ENCODE assay signal across 8 cellular contexts in the genomic region with DNA sequence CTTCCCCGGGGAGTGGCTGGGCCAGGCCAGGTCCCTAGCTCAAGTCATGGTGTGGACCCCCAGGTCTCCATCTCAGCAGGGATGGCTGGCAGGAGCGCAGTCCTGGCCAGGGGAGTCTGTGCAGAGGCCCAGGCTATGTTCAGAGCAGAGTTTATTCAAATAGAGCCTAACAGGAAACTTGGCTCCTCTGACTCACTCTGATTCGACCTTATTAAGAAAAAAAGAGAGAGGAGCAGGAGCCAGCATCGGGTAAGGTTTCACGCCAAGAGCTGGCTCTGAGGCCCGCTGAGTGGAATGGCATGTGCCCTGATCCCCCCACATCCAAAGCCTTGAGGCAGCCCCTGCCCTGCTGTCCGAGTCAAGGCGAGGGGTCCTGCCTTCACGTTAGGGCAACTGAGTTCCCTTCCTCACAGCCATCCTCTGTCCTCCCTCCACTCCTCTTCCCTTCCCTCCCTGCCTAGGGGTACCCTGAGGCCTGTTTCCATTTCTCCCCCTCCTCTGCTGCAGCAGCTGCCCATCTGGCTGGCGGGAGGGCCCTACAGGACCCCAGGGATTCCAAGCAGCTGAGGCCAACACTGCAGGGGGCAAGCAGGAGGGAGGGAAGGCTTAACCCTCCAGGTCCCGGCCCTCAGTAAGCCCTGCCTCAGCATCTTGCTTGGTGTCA. TPM values are rescaled to one million over a fixed set of nuclear protein-coding genes. Genes with fewer than 3 reads are reported as not detected.
A peak's percentile ranks its signal among the peaks of the same experiment; 100 is the strongest.
DNase-seq lines count a peak whose midpoint lies in the region; ATAC-seq and TF ChIP-seq lines count a peak whose summit lies in the region.

No MANE protein-coding gene starts in this region.

- H3K9ac ChIP-seq in BLaER1 (peak overlapping the region; percentile 51), Karpas-422 (ENCODE audit: low read length) (no peak overlapping the region)

- H3K4me1 Mint-ChIP-seq in activated T-cell treated with anti-CD3 and anti-CD28 coated beads, Interleukin-2, amount 50 U/mL, for 4 hours (ENCODE audit: low read depth) = peaks cover 48% of the 10 kb centered on the region

- no peak for TF ChIP-seq EP300 in sigmoid colon (IDR thresholded peaks at IDR 0.05)

- TF ChIP-seq POLR2A in sigmoid colon (IDR thresholded peaks at IDR 0.05) = no peak

- H3K36me3 Mint-ChIP-seq in activated T-cell treated with anti-CD3 and anti-CD28 coated beads, Interleukin-2, amount 50 U/mL, for 4 hours (ENCODE audit: insufficient read depth) = peaks cover 5% of the 10 kb centered on the region

- H3K79me2 ChIP-seq in Karpas-422 (ENCODE audit: low read length) = no peaks in the 10 kb centered on the region

- H2AFZ ChIP-seq in Karpas-422 (ENCODE audit: low read length) = no peak overlapping the region

- intact Hi-C loops in sigmoid colon (cut with DNase I) = no loop called here

- no peaks in the 10 kb centered on the region for H3K9me3 Mint-ChIP-seq in activated T-cell treated with anti-CD3 and anti-CD28 coated beads, Interleukin-2, amount 50 U/mL, for 4 hours

- H3K27me3 Mint-ChIP-seq in activated T-cell treated with anti-CD3 and anti-CD28 coated beads, Interleukin-2, amount 50 U/mL, for 4 hours (ENCODE audit: low read depth) = peaks cover 2% of the 10 kb centered on the region

- peak overlapping the region; percentile 92 for H3K4me2 ChIP-seq in BLaER1
- no peak overlapping the region for H3K4me2 ChIP-seq in Karpas-422 (ENCODE audit: low read depth, low read length, poor library complexity, severe bottlenecking)

- no peaks in the 10 kb centered on the region for H3K9me2 ChIP-seq in Karpas-422 (replicated peaks; ENCODE audit: insufficient read depth, low read length)

- H3K4me1 ChIP-seq in BLaER1 (peaks cover 91% of the 10 kb centered on the region), Karpas-422 (ENCODE audit: low read length) (no peaks in the 10 kb centered on the region), foreskin keratinocyte (peaks cover 12% of the 10 kb centered on the region), sigmoid colon (peaks cover 0 to 78% (median 74%) of the 10 kb centered on the region in 4 donors)

- H3K27ac ChIP-seq in BLaER1 (peak overlapping the region; percentile 72), Karpas-422 (ENCODE audit: low read length) (no peak overlapping the region), foreskin keratinocyte (no peak overlapping the region), sigmoid colon (peak overlapping the region; percentile 93 to 97 (median 96))

- H4K20me1 ChIP-seq in BLaER1 (peaks cover 19% of the 10 kb centered on the region; the same call in 1 of the 2 replicates), Karpas-422 (ENCODE audit: insufficient read depth, low read depth, low read length) (0 out of 2 replicates have a peak, but pooled peaks cover 3% of the 10 kb centered on the region)

- H3K9me3 ChIP-seq in BLaER1 = 0 out of 2 replicates have a peak, but pooled peaks cover 4% of the 10 kb centered on the region
- H3K9me3 ChIP-seq in Karpas-422 (ENCODE audit: low read length) = no peaks in the 10 kb centered on the region
- H3K9me3 ChIP-seq in sigmoid colon = no peaks in the 10 kb centered on the region

- H3K36me3 ChIP-seq in BLaER1 = no peaks in the 10 kb centered on the region
- H3K36me3 ChIP-seq in Karpas-422 (ENCODE audit: insufficient read depth, low read length) = no peaks in the 10 kb centered on the region
- no peaks in the 10 kb centered on the region for H3K36me3 ChIP-seq in sigmoid colon

- 48 to 66% methylated on average over 11 of the region's 11 CpGs for WGBS in sigmoid colon, 2 donors

- no peak for TF ChIP-seq CTCF in foreskin keratinocyte (conservative IDR thresholded peaks at IDR 0.05)
- no peak for TF ChIP-seq CTCF in sigmoid colon (IDR thresholded peaks at IDR 0.05)

- H3K27me3 ChIP-seq in BLaER1 (peaks cover 42% of the 10 kb centered on the region), Karpas-422 (ENCODE audit: low read length) (no peaks in the 10 kb centered on the region), foreskin keratinocyte (no peaks in the 10 kb centered on the region), sigmoid colon (no peaks in the 10 kb centered on the region)

- DNase-seq in Karpas-422 = peak; percentile 46
- DNase-seq in activated T-cell treated with anti-CD3 and anti-CD28 coated beads, Interleukin-2, amount 50 U/mL, for 4 hours = no peak
- DNase-seq in foreskin keratinocyte = peak in 1 of 2 donors; percentile 55
- no peak for DNase-seq in sigmoid colon
- DNase-seq in hippocampal formation (lab: John Stamatoyannopoulos, UW) = no peak

- H3K4me3 ChIP-seq in BLaER1 (peak overlapping the region; percentile 5), Karpas-422 (ENCODE audit: low read length) (no peak overlapping the region), sigmoid colon (no peak overlapping the region)

- H3K4me3 Mint-ChIP-seq in activated T-cell treated with anti-CD3 and anti-CD28 coated beads, Interleukin-2, amount 50 U/mL, for 4 hours = no peak overlapping the region

- peak; percentile 51 to 58 for ATAC-seq in activated T-cell treated with anti-CD3 and anti-CD28 coated beads, Interleukin-2, amount 50 U/mL, for 4 hours
- ATAC-seq in foreskin keratinocyte (peak; percentile 59), HG02884 (IDR thresholded peaks at IDR 0.05; ENCODE audit: unreplicated experiment) (no peak), GM19324 (IDR thresholded peaks at IDR 0.05; ENCODE audit: low FRiP score, unreplicated experiment) (no peak)

RNA-seq across cellular contexts. Expression of gene LOXL1, which starts 1.9 kb away (rescaled TPM):
- not detected in 2 replicates for total RNA-seq in Karpas-422 (2014; rRNA removed; shearing (Covaris generic); ENCODE audit: low replicate concordance)
- total RNA-seq in activated T-cell treated with anti-CD3 and anti-CD28 coated beads, Interleukin-2, amount 50 U/mL, for 4 hours = 1 to 10 TPM in 1 of 3 donors, under 1 TPM in 2; 0.65 to 1.2 (median 0.81) TPM
- 8.1 and 13.3 TPM in 2 replicates for total RNA-seq in foreskin keratinocyte
- 9.7 and 14.9 TPM in 2 replicates for polyA plus RNA-seq in foreskin keratinocyte
- 10 to 100 TPM in 3 of 4 donors, 1 to 10 TPM in 1; 7.6 to 27.7 (median 14.6) TPM for total RNA-seq in sigmoid colon
- polyA plus RNA-seq in sigmoid colon = 1 to 10 TPM in 2 of 3 donors, not detected in 1; 3.0 to 7.4 TPM

RNA-seq across cellular contexts. Expression of gene TBC1D21, which starts 51.0 kb away (rescaled TPM):
- not detected in 2 replicates for total RNA-seq in Karpas-422 (2014; rRNA removed; shearing (Covaris generic); ENCODE audit: low replicate concordance)
- not detected for total RNA-seq in activated T-cell treated with anti-CD3 and anti-CD28 coated beads, Interleukin-2, amount 50 U/mL, for 4 hours
- total RNA-seq in foreskin keratinocyte (not detected in 2 replicates), sigmoid colon (not detected)
- polyA plus RNA-seq in foreskin keratinocyte (not detected in 2 replicates), sigmoid colon (not detected)

Comparison
In these comparisons a context has a peak if more than half of its experiments do, and no peak if none do; other contexts are left out.
1. H3K27ac ChIP-seq: peak in BLaER1 (single experiment) and sigmoid colon (4 of 4); none in Karpas-422 (single experiment) and foreskin keratinocyte (single experiment).
2. ATAC-seq: peak in activated T-cell treated with anti-CD3 and anti-CD28 coated beads, Interleukin-2, amount 50 U/mL, for 4 hours (2 of 2) and foreskin keratinocyte (single experiment); none in HG02884 (single experiment) and GM19324 (single experiment).